20 cellular contexts compared by ENCODE assay signal in genomic region chr20:40744072-40744471, GRCh38.
"Had no signal": no experiment of that assay in that cellular context is flagged by ENCODE, and none has a peak within 500 bp of the region (broad histone marks: within the 10 kb centered on the region; RNA-seq: fewer than 3 reads in every experiment).

No MANE protein-coding gene starts in this region.

- H3K27me3 ChIP-seq: testis, tibial nerve, upper lobe of right lung, vagina had no signal

- H3K4me3 Mint-ChIP-seq: naive thymus-derived CD4-positive, alpha-beta T cell; nephron progenitor cell; stimulated activated memory B cell treated with anti-CD40 and anti-IgM and Interleukin-4, amounts not matched to agents 10 μg/mL and 1 μg/mL and 100 μg/mL, for 72 hours; stimulated activated naive CD8-positive, alpha-beta T cell treated with anti-CD3 and anti-CD28 coated beads, Interleukin-15, amount 100 ng/mL, for 72 hours had no signal

- H3K9me3 Mint-ChIP-seq: naive thymus-derived CD4-positive, alpha-beta T cell; nephron progenitor cell; stimulated activated memory B cell treated with anti-CD40 and anti-IgM and Interleukin-4, amounts not matched to agents 10 μg/mL and 1 μg/mL and 100 μg/mL, for 72 hours; stimulated activated naive CD8-positive, alpha-beta T cell treated with anti-CD3 and anti-CD28 coated beads, Interleukin-15, amount 100 ng/mL, for 72 hours had no signal

- ATAC-seq: heart left ventricle; left lobe of liver; naive thymus-derived CD4-positive, alpha-beta T cell; sciatic nerve; upper lobe of right lung had no signal

- H3K4me1 ChIP-seq: testis, tibial nerve, upper lobe of right lung, vagina had no signal

- H3K36me3 ChIP-seq: heart left ventricle, spleen, tibial nerve, upper lobe of right lung, vagina had no signal

- H3K27ac ChIP-seq: dorsolateral prefrontal cortex, heart left ventricle, spleen, testis, tibial nerve, upper lobe of right lung, vagina had no signal

- H3K4me3 ChIP-seq: dorsolateral prefrontal cortex, heart left ventricle, spleen, testis, tibial nerve, upper lobe of right lung, vagina had no signal

- DNase-seq: effector CD8-positive, alpha-beta T cell; foreskin melanocyte; heart left ventricle; hippocampal formation; mammary epithelial cell; naive thymus-derived CD4-positive, alpha-beta T cell; nephron progenitor cell; spleen; stimulated activated CD4-positive, alpha-beta T cell treated with anti-CD3 and anti-CD28 coated beads, Interleukin-15, amount 100 ng/mL, for 24 hours; stimulated activated CD4-positive, alpha-beta T cell treated with anti-CD3 and anti-CD28 coated beads, Interleukin-1b, Interleukin-23, amount 100 ng/mL, for 48 hours; stimulated activated CD4-positive, alpha-beta T cell treated with anti-CD3 and anti-CD28 coated beads, Interleukin-4, amount 100 ng/mL, for 24 hours; stimulated activated naive CD8-positive, alpha-beta T cell treated with anti-CD3 and anti-CD28 coated beads, Interleukin-15, amount 100 ng/mL, for 72 hours; testis; upper lobe of right lung had no signal

- H3K4me1 Mint-ChIP-seq: stimulated activated naive CD8-positive, alpha-beta T cell treated with anti-CD3 and anti-CD28 coated beads, Interleukin-15, amount 100 ng/mL, for 72 hours had no signal

- H3K36me3 Mint-ChIP-seq: naive thymus-derived CD4-positive, alpha-beta T cell; stimulated activated memory B cell treated with anti-CD40 and anti-IgM and Interleukin-4, amounts not matched to agents 10 μg/mL and 1 μg/mL and 100 μg/mL, for 72 hours had no signal

- H3K9me3 ChIP-seq: heart left ventricle, spleen, testis, tibial nerve, upper lobe of right lung, vagina had no signal

- H3K27ac Mint-ChIP-seq: naive thymus-derived CD4-positive, alpha-beta T cell; nephron progenitor cell; stimulated activated memory B cell treated with anti-CD40 and anti-IgM and Interleukin-4, amounts not matched to agents 10 μg/mL and 1 μg/mL and 100 μg/mL, for 72 hours; stimulated activated naive CD8-positive, alpha-beta T cell treated with anti-CD3 and anti-CD28 coated beads, Interleukin-15, amount 100 ng/mL, for 72 hours had no signal
